ENCODE assay signal across 9 cellular contexts in genomic region chr9:136791466-136792276, GRCh38. TPM values are rescaled to one million over a fixed set of nuclear protein-coding genes. Genes with fewer than 3 reads are reported as not detected.
DNase-seq lines count a peak whose midpoint lies in the region; ATAC-seq lines count a peak whose summit lies in the region.
"Had no signal": no experiment of that assay in that cellular context is flagged by ENCODE, and none has a peak within 500 bp of the region (broad histone marks: within the 10 kb centered on the region; RNA-seq: fewer than 3 reads in every experiment).

No MANE protein-coding gene starts in this region.

- in situ Hi-C loops in GM23248 (cut with MboI), result no loop called here

- peak overlapping the region; percentile 79 for H3K27ac Mint-ChIP-seq in activated CD4-positive, alpha-beta memory T cell treated with anti-CD3 and anti-CD28 coated beads for 36 hours

- DNase-seq in COR-L47 (lab: John Stamatoyannopoulos, UW), result peak; percentile 65
- peak; percentile 43 for DNase-seq in GM23248
- DNase-seq in NCI-H2196 treated with DMSO at 0.1 percent for 48 hours (lab: John Stamatoyannopoulos, UW; ENCODE audit: unreplicated experiment), result peak; percentile 61
- DNase-seq in activated CD4-positive, alpha-beta memory T cell treated with anti-CD3 and anti-CD28 coated beads for 36 hours, result peak; percentile 74
- peak; percentile 58 to 61 (median 59) for DNase-seq in effector memory CD4-positive, alpha-beta T cell
- peak; percentile 66 to 85 (median 74) for DNase-seq in stimulated activated naive CD4-positive, alpha-beta T cell (lab: John Stamatoyannopoulos, UW)

- peak overlapping the region; percentile 74 for H3K4me2 ChIP-seq in GM23248 (ENCODE audit: unreplicated experiment)

- POLR2A ChIA-PET in activated CD4-positive, alpha-beta memory T cell treated with anti-CD3 and anti-CD28 coated beads for 36 hours (lab: Charles Lee), result interaction anchor here (0.6 to 1.4 kb wide), 3 partner anchors 64 to 449 kb away, joined by 4 to 5 read pairs (median 5); partner anchors contain the start of gene TUBB4B

- peak overlapping the region; percentile 81 for H3K4me3 Mint-ChIP-seq in activated CD4-positive, alpha-beta memory T cell treated with anti-CD3 and anti-CD28 coated beads for 36 hours

- H3K9ac ChIP-seq in GM23248 (peak overlapping the region; percentile 75), muscle layer of colon (ENCODE audit: low read length) (no peak overlapping the region)

- no peaks in the 10 kb centered on the region for H3K9me3 Mint-ChIP-seq in activated CD4-positive, alpha-beta memory T cell treated with anti-CD3 and anti-CD28 coated beads for 36 hours

- peaks cover 8% of the 10 kb centered on the region; the same call in 1 of the 2 replicates for H3K27me3 ChIP-seq in GM23248 (replicated peaks; ENCODE audit: insufficient read depth)
- no peaks in the 10 kb centered on the region for H3K27me3 ChIP-seq in effector memory CD4-positive, alpha-beta T cell (replicated peaks; ENCODE audit: control insufficient read depth, insufficient read depth, low read length, poor library complexity, severe bottlenecking)
- H3K27me3 ChIP-seq in muscle layer of colon (ENCODE audit: control insufficient read depth in 1 of 2, insufficient read depth in 2 of 2, low read length in 2 of 2), result peaks cover 0 to 10% of the 10 kb centered on the region in 2 donors

- ATAC-seq in HG03108 (IDR thresholded peaks at IDR 0.05; ENCODE audit: unreplicated experiment), result no peak

- peaks cover 4% of the 10 kb centered on the region; the same call in 1 of the 2 replicates for H3F3A ChIP-seq in GM23248 (ENCODE audit: insufficient read depth)

- H4K20me1 ChIP-seq in GM23248 (ENCODE audit: insufficient read depth), result no peaks in the 10 kb centered on the region

- intact Hi-C loops in activated CD4-positive, alpha-beta memory T cell treated with anti-CD3 and anti-CD28 coated beads for 36 hours (cut with micrococcal nuclease), result loop anchor here (1.0 to 5.0 kb wide), 11 partner anchors 9 to 451 kb away; partner anchors contain the start of genes AJM1, RABL6, RNF208 and TRAF2

- H3K9me3 ChIP-seq in GM23248 (ENCODE audit: low read depth), result no peaks in the 10 kb centered on the region
- no peaks in the 10 kb centered on the region for H3K9me3 ChIP-seq in effector memory CD4-positive, alpha-beta T cell (ENCODE audit: control insufficient read depth, low read length)
- H3K9me3 ChIP-seq in muscle layer of colon (ENCODE audit: low read length), result no peaks in the 10 kb centered on the region

- no peaks in the 10 kb centered on the region for H3K36me3 Mint-ChIP-seq in activated CD4-positive, alpha-beta memory T cell treated with anti-CD3 and anti-CD28 coated beads for 36 hours

- 2 to 4% methylated on average over 27 to 33 of the region's 34 CpGs for WGBS in GM23248 (ENCODE audit: low coverage in 1 of 2, low lambda C conversion rate in 2 of 2, missing lambda C conversion rate in 2 of 2), 2 experiments

- H3K36me3 ChIP-seq in GM23248 (ENCODE audit: low read depth) (no peaks in the 10 kb centered on the region), muscle layer of colon (ENCODE audit: insufficient read depth, low read length) (peaks cover 6% of the 10 kb centered on the region)
- H3K36me3 ChIP-seq in effector memory CD4-positive, alpha-beta T cell (ENCODE audit: control insufficient read depth, insufficient read depth, low read length), result peaks cover 5% of the 10 kb centered on the region

- peak overlapping the region; percentile 27; the same call in 1 of the 2 replicates for H3K27ac ChIP-seq in GM23248
- peak overlapping the region; percentile 94 for H3K27ac ChIP-seq in effector memory CD4-positive, alpha-beta T cell (ENCODE audit: insufficient read depth, low read length, poor library complexity, severe bottlenecking)
- peak overlapping the region; percentile 94 for H3K27ac ChIP-seq in muscle layer of colon (ENCODE audit: low read depth, low read length)

- H2AFZ ChIP-seq in GM23248, result peak overlapping the region; percentile 80

- CTCF ChIA-PET in activated CD4-positive, alpha-beta memory T cell treated with anti-CD3 and anti-CD28 coated beads for 36 hours (lab: Charles Lee), result interaction anchor here (0.8 to 3.0 kb wide), 12 partner anchors 10 to 464 kb away, joined by 3 to 23 read pairs (median 4); partner anchors contain the start of genes AJM1 and RABL6

- no peaks in the 10 kb centered on the region for H3K9me2 ChIP-seq in GM23248 (ENCODE audit: insufficient read depth)

- peaks cover 21% of the 10 kb centered on the region for H3K4me1 Mint-ChIP-seq in activated CD4-positive, alpha-beta memory T cell treated with anti-CD3 and anti-CD28 coated beads for 36 hours (ENCODE audit: low read depth)

- peaks cover 5% of the 10 kb centered on the region for H3K4me1 ChIP-seq in GM23248 (ENCODE audit: insufficient read depth)
- H3K4me1 ChIP-seq in effector memory CD4-positive, alpha-beta T cell (ENCODE audit: control insufficient read depth, insufficient read depth, low read length, poor library complexity, severe bottlenecking), result peaks cover 20% of the 10 kb centered on the region
- H3K4me1 ChIP-seq in muscle layer of colon (ENCODE audit: insufficient read depth, low read length), result peaks cover 18% of the 10 kb centered on the region

- H3K4me3 ChIP-seq in GM23248 (peak overlapping the region; percentile 84), muscle layer of colon (ENCODE audit: low read depth in 1 of 2, low read length in 2 of 2) (peak overlapping the region; percentile 66 to 70)
- peak overlapping the region; percentile 56 for H3K4me3 ChIP-seq in effector memory CD4-positive, alpha-beta T cell (ENCODE audit: insufficient read depth, low read depth, low read length, poor library complexity, severe bottlenecking)

- H3K27me3 Mint-ChIP-seq in activated CD4-positive, alpha-beta memory T cell treated with anti-CD3 and anti-CD28 coated beads for 36 hours, result peaks cover 1% of the 10 kb centered on the region

- 0 out of 2 replicates have a peak, but pooled peaks cover 5% of the 10 kb centered on the region for H3K79me2 ChIP-seq in GM23248 (ENCODE audit: insufficient read depth)

RNA-seq across cellular contexts. Expression of gene TMEM141, which starts 0.5 kb away (rescaled TPM):
- 51.3 and 51.7 TPM in 2 replicates for total RNA-seq in GM23248 (2014; rRNA removed; shearing (Covaris generic))
- 59.4 and 61.8 TPM in 2 replicates for polyA plus RNA-seq in GM23248 (2016; fragmentation: Nextera tagmentation; extraction: Ambion mirVana)
- total RNA-seq in activated CD4-positive, alpha-beta memory T cell treated with anti-CD3 and anti-CD28 coated beads for 36 hours, result 10 to 100 TPM; 42.3 to 45.2 TPM

RNA-seq across cellular contexts. Expression of gene CCDC183, which starts 4.5 kb away (rescaled TPM):
- 0.76 TPM in 1 of 2 replicates, not detected in the other for total RNA-seq in GM23248 (2014; rRNA removed; shearing (Covaris generic))
- 0.39 and 1.5 TPM in 2 replicates for polyA plus RNA-seq in GM23248 (2016; fragmentation: Nextera tagmentation; extraction: Ambion mirVana)
- under 1 TPM; 0.21 to 0.36 TPM for total RNA-seq in activated CD4-positive, alpha-beta memory T cell treated with anti-CD3 and anti-CD28 coated beads for 36 hours

RNA-seq across cellular contexts. Expression of gene RABL6, which starts 16.1 kb away (rescaled TPM):
- 74.4 and 81.1 TPM in 2 replicates for total RNA-seq in GM23248 (2014; rRNA removed; shearing (Covaris generic))
- 21.6 and 22.0 TPM in 2 replicates for polyA plus RNA-seq in GM23248 (2016; fragmentation: Nextera tagmentation; extraction: Ambion mirVana)
- total RNA-seq in activated CD4-positive, alpha-beta memory T cell treated with anti-CD3 and anti-CD28 coated beads for 36 hours, result 10 to 100 TPM; 83.4 to 85.3 TPM

RNA-seq across cellular contexts. Expression of gene LCN15, which starts 27.4 kb away (rescaled TPM):
- not detected in 2 replicates for total RNA-seq in GM23248 (2014; rRNA removed; shearing (Covaris generic))
- polyA plus RNA-seq in GM23248 (2016; fragmentation: Nextera tagmentation; extraction: Ambion mirVana), result not detected in 2 replicates
- total RNA-seq in activated CD4-positive, alpha-beta memory T cell treated with anti-CD3 and anti-CD28 coated beads for 36 hours, result not detected
- total RNA-seq: T-helper 1 cell treated with Interleukin-12 subunit alpha and Interleukin-12 subunit beta and Interleukin-4 antibody, amounts not matched to agents 30 ng/mL and 1 ng/mL, for 36 hours had no signal

RNA-seq across cellular contexts. Expression of gene LCN8, which starts 33.6 kb away (rescaled TPM):
- not detected in 2 replicates for total RNA-seq in GM23248 (2014; rRNA removed; shearing (Covaris generic))
- polyA plus RNA-seq in GM23248 (2016; fragmentation: Nextera tagmentation; extraction: Ambion mirVana), result not detected in 2 replicates
- total RNA-seq in activated CD4-positive, alpha-beta memory T cell treated with anti-CD3 and anti-CD28 coated beads for 36 hours, result not detected
- total RNA-seq: T-helper 1 cell treated with Interleukin-12 subunit alpha and Interleukin-12 subunit beta and Interleukin-4 antibody, amounts not matched to agents 30 ng/mL and 1 ng/mL, for 36 hours had no signal

Comparison
In these comparisons a context has a peak if more than half of its experiments do, and no peak if none do; other contexts are left out.
1. H3K27ac ChIP-seq: peak in every context shown above with its lines; median percentile 94 in effector memory CD4-positive, alpha-beta T cell; 94 in muscle layer of colon; 27 in GM23248.